10 cellular contexts compared by ENCODE assay signal in the genomic region with DNA sequence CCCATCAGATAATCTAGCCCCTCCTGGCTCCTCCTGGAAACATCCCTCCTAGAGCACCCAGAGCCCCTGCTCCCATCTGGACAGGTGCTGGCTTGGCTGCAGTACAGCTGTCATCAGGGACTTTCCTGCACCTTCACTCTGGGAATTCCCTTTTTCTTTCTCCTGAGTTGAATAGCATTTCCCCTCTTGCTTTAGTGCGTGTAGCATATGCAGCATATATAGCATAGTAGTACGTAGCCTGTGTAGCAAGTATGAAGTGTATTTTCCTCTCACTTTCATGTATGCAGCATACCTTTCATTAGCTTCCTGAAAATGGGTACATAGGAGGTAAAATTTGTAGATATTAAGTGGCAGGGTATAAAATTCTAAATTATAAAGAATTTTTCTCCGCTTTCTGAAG.
A peak's percentile ranks its signal among the peaks of the same experiment; 100 is the strongest.
DNase-seq lines count a peak whose midpoint lies in the region; ATAC-seq and TF ChIP-seq lines count a peak whose summit lies in the region.
"Had no signal": no experiment of that assay in that cellular context is flagged by ENCODE, and none has a peak within 500 bp of the region (broad histone marks: within the 10 kb centered on the region; RNA-seq: fewer than 3 reads in every experiment).

No MANE protein-coding gene starts in this region.

- no peaks in the 10 kb centered on the region for H3K4me1 ChIP-seq in naive thymus-derived CD4-positive, alpha-beta T cell (ENCODE audit: control insufficient read depth in 2 of 2, insufficient read depth in 2 of 2, low read length in 2 of 2)
- H3K4me1 ChIP-seq in suprapubic skin, result no peaks in the 10 kb centered on the region

- peaks cover 0 to 22% (median 11%) of the 10 kb centered on the region in 7 donors for H3K4me1 Mint-ChIP-seq in naive thymus-derived CD4-positive, alpha-beta T cell
- H3K4me1 Mint-ChIP-seq: brain had no signal

- CTCF ChIA-PET in naive thymus-derived CD4-positive, alpha-beta T cell (lab: Charles Lee), result no interaction called here

- H3K27me3 ChIP-seq in naive thymus-derived CD4-positive, alpha-beta T cell (ENCODE audit: control insufficient read depth in 2 of 2, insufficient read depth in 2 of 2, low read length in 2 of 2), result no peaks in the 10 kb centered on the region
- H3K27me3 ChIP-seq in suprapubic skin, result no peaks in the 10 kb centered on the region
- H3K27me3 ChIP-seq: hepatocyte had no signal

- H3K36me3 Mint-ChIP-seq in naive thymus-derived CD4-positive, alpha-beta T cell, result peaks cover 15 to 54% (median 37%) of the 10 kb centered on the region in 5 donors

- H3K36me3 ChIP-seq in naive thymus-derived CD4-positive, alpha-beta T cell (ENCODE audit: control insufficient read depth in 2 of 3, insufficient read depth in 3 of 3, low read length in 3 of 3), result peaks cover 21 to 66% (median 29%) of the 10 kb centered on the region in 3 experiments
- H3K36me3 ChIP-seq in suprapubic skin, result peaks cover 15% of the 10 kb centered on the region

- WGBS in suprapubic skin, result 80% methylated on average over 3 of the region's 3 CpGs

- peak overlapping the region; percentile 52 to 90 (median 82) for H3K27ac Mint-ChIP-seq in naive thymus-derived CD4-positive, alpha-beta T cell
- H3K27ac Mint-ChIP-seq: brain had no signal

- no peak for TF ChIP-seq POLR2A in suprapubic skin (IDR thresholded peaks at IDR 0.05)

- intact Hi-C loops in naive thymus-derived CD4-positive, alpha-beta T cell (cut with micrococcal nuclease), result no loop called here

- H3K4me3 Mint-ChIP-seq in naive thymus-derived CD4-positive, alpha-beta T cell, result no peak overlapping the region
- H3K4me3 Mint-ChIP-seq: brain had no signal

- no peaks in the 10 kb centered on the region for H3K9me3 Mint-ChIP-seq in naive thymus-derived CD4-positive, alpha-beta T cell
- H3K9me3 Mint-ChIP-seq: brain had no signal

- ATAC-seq in GM18870 (IDR thresholded peaks at IDR 0.05; ENCODE audit: unreplicated experiment) (peak; percentile 98), GM21528 (IDR thresholded peaks at IDR 0.05; ENCODE audit: low FRiP score, unreplicated experiment) (peak; percentile 89), HG03378 (IDR thresholded peaks at IDR 0.05; ENCODE audit: unreplicated experiment) (peak; percentile 98)
- peak; percentile 26 for ATAC-seq in naive thymus-derived CD4-positive, alpha-beta T cell

- H3K4me3 ChIP-seq in naive thymus-derived CD4-positive, alpha-beta T cell (ENCODE audit: low read length), result no peak overlapping the region
- no peak overlapping the region for H3K4me3 ChIP-seq in suprapubic skin
- H3K4me3 ChIP-seq: hepatocyte had no signal

- no peak for TF ChIP-seq EP300 in suprapubic skin (IDR thresholded peaks at IDR 0.05)

- no peak overlapping the region for H3K27ac ChIP-seq in naive thymus-derived CD4-positive, alpha-beta T cell (ENCODE audit: low read depth, low read length)
- H3K27ac ChIP-seq in suprapubic skin, result no peak overlapping the region
- H3K27ac ChIP-seq: hepatocyte had no signal

- H3K27me3 Mint-ChIP-seq in naive thymus-derived CD4-positive, alpha-beta T cell, result no peaks in the 10 kb centered on the region
- H3K27me3 Mint-ChIP-seq: brain had no signal

- no peak for DNase-seq in naive thymus-derived CD4-positive, alpha-beta T cell
- DNase-seq in NCI-H1436 treated with DMSO at 0.1 percent for 48 hours (lab: John Stamatoyannopoulos, UW) (no peak), COR-L47 (lab: John Stamatoyannopoulos, UW) (no peak), suprapubic skin (ENCODE audit: low spot score in 2 of 2) (no peak)
- DNase-seq: NCI-H187 had no signal

- no peaks in the 10 kb centered on the region for H3K9me3 ChIP-seq in naive thymus-derived CD4-positive, alpha-beta T cell (ENCODE audit: control insufficient read depth in 2 of 3, low read length in 3 of 3)
- H3K9me3 ChIP-seq in suprapubic skin, result no peaks in the 10 kb centered on the region

- TF ChIP-seq CTCF in suprapubic skin (IDR thresholded peaks at IDR 0.05), result no peak

- POLR2A ChIA-PET in naive thymus-derived CD4-positive, alpha-beta T cell (lab: Charles Lee), result interaction anchor here (1.0 to 1.8 kb wide), 2 partner anchors 23 to 25 kb away, joined by 3 to 7 read pairs; no protein-coding TSS in a partner anchor

Comparison
In these comparisons a context has a peak if more than half of its experiments do, and no peak if none do; other contexts are left out.
1. ATAC-seq: peak in every context shown above with its lines; median percentile 98 in GM18870; 98 in HG03378; 89 in GM21528; 26 in naive thymus-derived CD4-positive, alpha-beta T cell.